Comparison of ENCODE assay signal across 18 cellular contexts in genomic region chr9:22416692-22417060, GRCh38. TPM values are rescaled to one million over a fixed set of nuclear protein-coding genes. Genes with fewer than 3 reads are reported as not detected.
DNase-seq lines count a peak whose midpoint lies in the region; ATAC-seq and TF ChIP-seq lines count a peak whose summit lies in the region.
"Had no signal": no experiment of that assay in that cellular context is flagged by ENCODE, and none has a peak within 500 bp of the region (broad histone marks: within the 10 kb centered on the region; RNA-seq: fewer than 3 reads in every experiment).

No MANE protein-coding gene starts in this region.

- H3K36me3 ChIP-seq in cardiac muscle cell (no peaks in the 10 kb centered on the region), heart left ventricle (no peaks in the 10 kb centered on the region), mesenchymal stem cell (ENCODE audit: control insufficient read depth in 1 of 2, insufficient read depth in 2 of 2, low read depth in 1 of 2, low read length in 2 of 2) (no peaks in the 10 kb centered on the region), prostate gland (no peaks in the 10 kb centered on the region)
- H3K36me3 ChIP-seq: HAP-1, MG63, stomach, WERI-Rb-1 had no signal

- H3K4me3 Mint-ChIP-seq in activated T-helper 17 cell treated with anti-CD3 and anti-CD28 coated beads, Interleukin-2, amount 50 U/mL, for 72 hours = no peak overlapping the region
- H3K4me3 Mint-ChIP-seq: natural killer cell treated with Interleukin-12 subunit alpha and Interleukin-12 subunit beta and Interleukin-15 and Interleukin-18, amount 100 ng/mL, for 72 hours had no signal

- no peak overlapping the region for H2BK5ac ChIP-seq in mesenchymal stem cell (ENCODE audit: low read depth, low read length, poor library complexity, severe bottlenecking)

- H3K9ac ChIP-seq in mesenchymal stem cell (ENCODE audit: low read length) = no peak overlapping the region

- H3K27me3 ChIP-seq in cardiac muscle cell (no peaks in the 10 kb centered on the region), heart left ventricle (no peaks in the 10 kb centered on the region), mesenchymal stem cell (ENCODE audit: control insufficient read depth in 1 of 2, insufficient read depth in 1 of 2, low read length in 2 of 2) (no peaks in the 10 kb centered on the region), prostate gland (replicated peaks; ENCODE audit: insufficient read depth) (no peaks in the 10 kb centered on the region)
- H3K27me3 ChIP-seq: MG63, stomach had no signal

- H2BK12ac ChIP-seq in mesenchymal stem cell (ENCODE audit: low read length in 2 of 2) = no peak overlapping the region

- no peak for TF ChIP-seq CTCF in cardiac muscle cell (IDR thresholded peaks at IDR 0.05; ENCODE audit: low read depth, low read length)
- TF ChIP-seq CTCF in heart left ventricle (IDR thresholded peaks at IDR 0.05) = no peak
- no peak for TF ChIP-seq CTCF in prostate gland (IDR thresholded peaks at IDR 0.05)

- TF ChIP-seq POLR2A in heart left ventricle (IDR thresholded peaks at IDR 0.05) (no peak), prostate gland (IDR thresholded peaks at IDR 0.05) (no peak)

- no peak overlapping the region for H3K23ac ChIP-seq in mesenchymal stem cell (ENCODE audit: low read length in 2 of 2)

- H3K18ac ChIP-seq in mesenchymal stem cell (ENCODE audit: low read depth in 1 of 2, low read length in 2 of 2) = no peak overlapping the region

- ATAC-seq in heart left ventricle = no peak
- no peak for ATAC-seq in activated T-helper 17 cell treated with anti-CD3 and anti-CD28 coated beads, Interleukin-2, amount 50 U/mL, for 72 hours (replicated peaks)
- ATAC-seq: left colon; natural killer cell treated with Interleukin-12 subunit alpha and Interleukin-12 subunit beta and Interleukin-15 and Interleukin-18, amount 100 ng/mL, for 72 hours had no signal

- H3K4me3 ChIP-seq in cardiac muscle cell = no peak overlapping the region
- no peak overlapping the region for H3K4me3 ChIP-seq in heart left ventricle
- no peak overlapping the region for H3K4me3 ChIP-seq in mesenchymal stem cell (ENCODE audit: insufficient read depth in 1 of 2, low read depth in 1 of 2, low read length in 2 of 2)
- H3K4me3 ChIP-seq in prostate gland = no peak overlapping the region
- H3K4me3 ChIP-seq: HAP-1, MG63, stomach had no signal

- H2BK15ac ChIP-seq in mesenchymal stem cell (ENCODE audit: low read depth, poor library complexity, severe bottlenecking) = no peak overlapping the region

- no peaks in the 10 kb centered on the region for H3K79me1 ChIP-seq in mesenchymal stem cell (replicated peaks; ENCODE audit: low read length, poor library complexity, severe bottlenecking)

- H2AFZ ChIP-seq in mesenchymal stem cell (ENCODE audit: low read depth, low read length) = no peak overlapping the region

- peak overlapping the region; percentile 32 for H3K27ac ChIP-seq in cardiac muscle cell
- H3K27ac ChIP-seq in heart left ventricle = no peak overlapping the region
- peak overlapping the region; percentile 55 for H3K27ac ChIP-seq in mesenchymal stem cell (ENCODE audit: low read length, poor library complexity, severe bottlenecking)
- no peak overlapping the region for H3K27ac ChIP-seq in prostate gland
- H3K27ac ChIP-seq: HL-60, stomach, WERI-Rb-1 had no signal

- H4K91ac ChIP-seq in mesenchymal stem cell (ENCODE audit: low read length) = no peak overlapping the region

- peaks cover 2% of the 10 kb centered on the region for H3K27me3 Mint-ChIP-seq in activated T-helper 17 cell treated with anti-CD3 and anti-CD28 coated beads, Interleukin-2, amount 50 U/mL, for 72 hours
- H3K27me3 Mint-ChIP-seq: natural killer cell treated with Interleukin-12 subunit alpha and Interleukin-12 subunit beta and Interleukin-15 and Interleukin-18, amount 100 ng/mL, for 72 hours had no signal

- no peak overlapping the region for H3K14ac ChIP-seq in mesenchymal stem cell (ENCODE audit: low read length in 2 of 2)

- no peak overlapping the region for H4K8ac ChIP-seq in mesenchymal stem cell (ENCODE audit: low read length)

- H3K9me3 Mint-ChIP-seq in activated T-helper 17 cell treated with anti-CD3 and anti-CD28 coated beads, Interleukin-2, amount 50 U/mL, for 72 hours = no peaks in the 10 kb centered on the region
- H3K9me3 Mint-ChIP-seq: natural killer cell treated with Interleukin-12 subunit alpha and Interleukin-12 subunit beta and Interleukin-15 and Interleukin-18, amount 100 ng/mL, for 72 hours had no signal

- no peaks in the 10 kb centered on the region for H3K4me1 Mint-ChIP-seq in activated T-helper 17 cell treated with anti-CD3 and anti-CD28 coated beads, Interleukin-2, amount 50 U/mL, for 72 hours

- no peaks in the 10 kb centered on the region for H3K9me3 ChIP-seq in cardiac muscle cell (ENCODE audit: low read depth)
- H3K9me3 ChIP-seq in heart left ventricle = peaks cover 0 to 5% (median 0%) of the 10 kb centered on the region in 12 donors
- H3K9me3 ChIP-seq in mesenchymal stem cell (ENCODE audit: control insufficient read depth, low read length) = no peaks in the 10 kb centered on the region
- H3K9me3 ChIP-seq in prostate gland = no peaks in the 10 kb centered on the region
- H3K9me3 ChIP-seq: HAP-1, MG63, stomach had no signal

- no peaks in the 10 kb centered on the region for H3K36me3 Mint-ChIP-seq in activated T-helper 17 cell treated with anti-CD3 and anti-CD28 coated beads, Interleukin-2, amount 50 U/mL, for 72 hours (ENCODE audit: low read depth)
- H3K36me3 Mint-ChIP-seq: natural killer cell treated with Interleukin-12 subunit alpha and Interleukin-12 subunit beta and Interleukin-15 and Interleukin-18, amount 100 ng/mL, for 72 hours had no signal

- H2BK120ac ChIP-seq in mesenchymal stem cell (ENCODE audit: low read depth, low read length) = no peak overlapping the region

- H3K4me1 ChIP-seq in cardiac muscle cell (ENCODE audit: low read depth) (peaks cover 12% of the 10 kb centered on the region), heart left ventricle (no peaks in the 10 kb centered on the region), mesenchymal stem cell (ENCODE audit: control insufficient read depth, insufficient read depth, low read depth, low read length) (no peaks in the 10 kb centered on the region), prostate gland (replicated peaks) (no peaks in the 10 kb centered on the region)
- H3K4me1 ChIP-seq: HAP-1, stomach had no signal

- no peak overlapping the region for H2AK5ac ChIP-seq in mesenchymal stem cell (ENCODE audit: low read length, severe bottlenecking)

- H3K4ac ChIP-seq in mesenchymal stem cell (ENCODE audit: low read depth in 1 of 2, low read length in 2 of 2) = no peak overlapping the region

- H3K27ac Mint-ChIP-seq in activated T-helper 17 cell treated with anti-CD3 and anti-CD28 coated beads, Interleukin-2, amount 50 U/mL, for 72 hours = no peak overlapping the region
- H3K27ac Mint-ChIP-seq: natural killer cell treated with Interleukin-12 subunit alpha and Interleukin-12 subunit beta and Interleukin-15 and Interleukin-18, amount 100 ng/mL, for 72 hours had no signal

- intact Hi-C loops in heart left ventricle (cut with DNase I) (no loop called here), prostate gland (cut with DNase I) (no loop called here)

- 26 to 32% (median 30%) methylated on average over 1 of the region's 1 CpG for WGBS in heart left ventricle, 4 donors
- 17% methylated on average over 1 of the region's 1 CpG for WGBS in mesenchymal stem cell
- 27% methylated on average over 1 of the region's 1 CpG for WGBS in prostate gland

- no peak overlapping the region for H3K4me2 ChIP-seq in mesenchymal stem cell (ENCODE audit: low read length, poor library complexity, severe bottlenecking)

- DNase-seq in cardiac muscle cell (ENCODE audit: low read depth in 1 of 2, low spot score in 1 of 2) (peak in 1 of 2 donors; percentile 32), heart left ventricle (no peak), astrocyte of the hippocampus (ENCODE audit: low read depth, low spot score) (peak; percentile 6), mesenchymal stem cell (peak; percentile 2), prostate gland (ENCODE audit: low spot score) (no peak), NCI-H1417 (lab: John Stamatoyannopoulos, UW) (no peak), SK-N-DZ (ENCODE audit: low spot score) (no peak)
- DNase-seq: activated naive CD4-positive, alpha-beta T cell; head of caudate nucleus; left colon; MG63; NCI-H2107; stomach; WERI-Rb-1 had no signal

RNA-seq across cellular contexts. Expression of gene DMRTA1, which starts 29.9 kb away (rescaled TPM):
- total RNA-seq in cardiac muscle cell (3.8 and 4.8 TPM in 2 replicates), heart left ventricle (1 to 10 TPM in 1 of 9 donors, under 1 TPM in 8; 0.44 to 1.2 (median 0.65) TPM), prostate gland (1 to 10 TPM; 1.6 to 5.5 TPM)
- polyA plus RNA-seq in cardiac muscle cell (2.8 and 3.0 TPM in 2 replicates), heart left ventricle (under 1 TPM; 0.06 to 0.30 TPM)
- polyA plus RNA-seq in mesenchymal stem cell (2013, experiment 1 of 2) = 0.12 TPM
- 0.11 TPM for polyA plus RNA-seq in mesenchymal stem cell (2013, experiment 2 of 2)
- total RNA-seq in activated T-helper 17 cell treated with anti-CD3 and anti-CD28 coated beads, Interleukin-2, amount 50 U/mL, for 72 hours = under 1 TPM in 1 of 2 donors, not detected in 1; 0.05 TPM
- 0.05 TPM in 1 of 2 replicates, not detected in the other for polyA plus RNA-seq in SK-N-DZ (2014; cell fraction: cytosol; rRNA removed)
- 0.12 TPM in 1 of 2 replicates, not detected in the other for polyA plus RNA-seq in SK-N-DZ (2014; cell fraction: nucleus; rRNA removed)
- total RNA-seq: natural killer cell treated with Interleukin-12 subunit alpha and Interleukin-12 subunit beta and Interleukin-15 and Interleukin-18, amount 100 ng/mL, for 72 hours had no signal

Comparison
In these comparisons a context has a peak if more than half of its experiments do, and no peak if none do; other contexts are left out.
1. H3K27ac ChIP-seq: peak in cardiac muscle cell (single experiment) and mesenchymal stem cell (single experiment); none in heart left ventricle (0 of 12) and prostate gland (0 of 2).
2. DNase-seq: peak in astrocyte of the hippocampus (single experiment) and mesenchymal stem cell (single experiment); none in heart left ventricle (0 of 5), prostate gland (single experiment), NCI-H1417 (0 of 3) and SK-N-DZ (single experiment).